1 cellular context compared by ENCODE assay signal in the genomic region with DNA sequence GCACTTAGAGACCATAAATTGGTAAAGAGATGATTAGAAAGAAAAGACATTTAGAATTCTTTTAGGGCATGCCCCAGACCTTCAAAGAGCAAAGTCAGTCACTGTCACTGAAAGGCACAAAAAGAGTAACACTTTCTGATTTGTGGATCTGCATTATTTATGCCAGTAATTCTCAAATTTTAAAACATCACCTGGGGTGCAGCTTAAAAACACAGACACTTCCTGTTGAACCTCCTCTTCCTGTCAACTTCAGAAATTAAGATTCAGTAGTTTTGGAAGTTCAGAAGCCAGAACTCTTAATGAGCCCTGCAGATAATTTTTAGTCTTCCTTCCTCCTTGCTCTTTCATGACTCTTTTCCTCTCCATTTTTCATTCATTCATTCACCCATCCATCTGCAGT.
TF ChIP-seq lines count a peak whose summit lies in the region.

No MANE protein-coding gene starts in this region.

TF ChIP-seq in SK-N-SH treated with all-trans-retinoic acid at 6 μM for 48 hours, 23 proteins besides CTCF, POLR2A, EP300 and RAD21 (continued from another document):
- TF ChIP-seq, protein P1, sequence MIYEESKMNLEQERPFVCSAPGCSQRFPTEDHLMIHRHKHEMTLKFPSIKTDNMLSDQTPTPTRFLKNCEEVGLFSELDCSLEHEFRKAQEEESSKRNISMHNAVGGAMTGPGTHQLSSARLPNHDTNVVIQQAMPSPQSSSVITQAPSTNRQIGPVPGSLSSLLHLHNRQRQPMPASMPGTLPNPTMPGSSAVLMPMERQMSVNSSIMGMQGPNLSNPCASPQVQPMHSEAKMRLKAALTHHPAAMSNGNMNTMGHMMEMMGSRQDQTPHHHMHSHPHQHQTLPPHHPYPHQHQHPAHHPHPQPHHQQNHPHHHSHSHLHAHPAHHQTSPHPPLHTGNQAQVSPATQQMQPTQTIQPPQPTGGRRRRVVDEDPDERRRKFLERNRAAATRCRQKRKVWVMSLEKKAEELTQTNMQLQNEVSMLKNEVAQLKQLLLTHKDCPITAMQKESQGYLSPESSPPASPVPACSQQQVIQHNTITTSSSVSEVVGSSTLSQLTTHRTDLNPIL (CRISPR knock-in tag; IDR thresholded peaks at IDR 0.05; ENCODE audit: low read depth), result no peak
- no peak for TF ChIP-seq ZNF8 (CRISPR knock-in tag; IDR thresholded peaks at IDR 0.05)
- TF ChIP-seq RARB (CRISPR knock-in tag; IDR thresholded peaks at IDR 0.05), result no peak
- TF ChIP-seq ZNF565 (CRISPR knock-in tag; conservative IDR thresholded peaks at IDR 0.05; ENCODE audit: low read depth), result no peak
- no peak for TF ChIP-seq ESRRG (CRISPR knock-in tag; IDR thresholded peaks at IDR 0.05)
- TF ChIP-seq CSDC2 (CRISPR knock-in tag; IDR thresholded peaks at IDR 0.05), result no peak
- TF ChIP-seq PPARA (CRISPR knock-in tag; IDR thresholded peaks at IDR 0.05; ENCODE audit: borderline replicate concordance), result no peak
- TF ChIP-seq, protein P2, sequence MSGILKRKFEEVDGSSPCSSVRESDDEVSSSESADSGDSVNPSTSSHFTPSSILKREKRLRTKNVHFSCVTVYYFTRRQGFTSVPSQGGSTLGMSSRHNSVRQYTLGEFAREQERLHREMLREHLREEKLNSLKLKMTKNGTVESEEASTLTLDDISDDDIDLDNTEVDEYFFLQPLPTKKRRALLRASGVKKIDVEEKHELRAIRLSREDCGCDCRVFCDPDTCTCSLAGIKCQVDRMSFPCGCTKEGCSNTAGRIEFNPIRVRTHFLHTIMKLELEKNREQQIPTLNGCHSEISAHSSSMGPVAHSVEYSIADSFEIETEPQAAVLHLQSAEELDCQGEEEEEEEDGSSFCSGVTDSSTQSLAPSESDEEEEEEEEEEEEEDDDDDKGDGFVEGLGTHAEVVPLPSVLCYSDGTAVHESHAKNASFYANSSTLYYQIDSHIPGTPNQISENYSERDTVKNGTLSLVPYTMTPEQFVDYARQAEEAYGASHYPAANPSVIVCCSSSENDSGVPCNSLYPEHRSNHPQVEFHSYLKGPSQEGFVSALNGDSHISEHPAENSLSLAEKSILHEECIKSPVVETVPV (CRISPR knock-in tag; IDR thresholded peaks at IDR 0.05), result no peak
